ENCODE assay signal across 21 cellular contexts in the genomic region with DNA sequence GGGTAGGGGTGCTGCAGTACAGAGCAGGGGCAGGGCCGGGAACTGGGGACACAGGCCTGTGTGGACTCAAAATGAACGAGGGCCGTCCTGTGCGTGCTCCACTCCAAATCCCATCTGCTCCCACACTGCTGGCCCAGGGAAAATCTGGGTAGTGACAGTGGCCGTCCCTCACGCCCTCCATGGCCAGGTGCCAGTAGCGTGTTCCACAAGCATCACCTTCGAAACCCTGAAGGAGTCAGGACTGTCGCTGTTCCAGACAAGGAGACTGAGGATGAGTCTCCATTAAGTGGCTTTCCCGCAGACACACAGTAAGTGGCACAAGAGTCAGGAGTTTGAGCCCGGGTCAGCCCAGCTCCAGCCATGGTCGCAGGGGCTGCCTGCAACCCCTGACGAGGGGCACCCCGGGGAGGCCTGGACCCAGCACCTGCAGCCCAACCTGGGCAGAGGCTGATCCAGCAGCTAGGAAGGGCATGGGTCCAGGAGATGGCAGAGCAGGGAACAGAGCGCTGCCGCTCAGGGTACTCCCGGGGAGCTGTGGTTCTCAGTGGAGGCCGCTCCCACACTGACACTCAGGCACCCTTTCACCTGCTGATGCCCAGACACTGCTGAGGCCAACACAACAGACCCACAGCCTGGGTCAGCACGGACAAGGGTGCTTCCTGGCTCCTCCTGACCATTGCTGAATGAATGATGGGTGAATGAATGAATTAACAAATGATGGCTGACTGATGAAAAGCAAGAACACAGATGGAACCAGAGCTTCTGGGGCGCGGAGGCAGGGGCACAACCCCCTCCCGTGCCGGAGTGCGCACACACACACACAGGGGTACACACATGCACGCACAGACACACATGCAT. TPM values are rescaled to one million over a fixed set of nuclear protein-coding genes. Genes with fewer than 3 reads are reported as not detected.
A peak's percentile ranks its signal among the peaks of the same experiment; 100 is the strongest.
DNase-seq lines count a peak whose midpoint lies in the region; ATAC-seq, FAIRE-seq and TF ChIP-seq lines count a peak whose summit lies in the region.
"Had no signal": no experiment of that assay in that cellular context is flagged by ENCODE, and none has a peak within 500 bp of the region (broad histone marks: within the 10 kb centered on the region; RNA-seq: fewer than 3 reads in every experiment).

No MANE protein-coding gene starts in this region.

- H3K4me2 ChIP-seq in K562 (ENCODE audit: insufficient read depth, low read length) (no peak overlapping the region), HepG2 (ENCODE audit: low read depth, low read length) (no peak overlapping the region)

- CTCF ChIA-PET in K562 (lab: Yijun Ruan, JAX; ENCODE audit: low intra/inter-chr PET ratio) (no interaction called here), HepG2 (lab: Yijun Ruan, JAX; ENCODE audit: low intra/inter-chr PET ratio, low total read pairs) (no interaction called here)

- no peak for TF ChIP-seq RAD21 in K562 (CRISPR knock-in tag; conservative IDR thresholded peaks at IDR 0.05 in 1 of 2, IDR thresholded peaks at IDR 0.05 in 1 of 2)
- TF ChIP-seq RAD21 in HepG2 (CRISPR knock-in tag; IDR thresholded peaks at IDR 0.05), result no peak

- no peak for FAIRE-seq in K562 (lab: Jason Lieb, UNC)
- FAIRE-seq in HepG2 (lab: Jason Lieb, UNC), result no peak
- FAIRE-seq: GM12878 had no signal

- no TSS peak for BruUV-seq in K562 (replicated peaks; lab: Mats Ljungman, UMichigan)
- BruUV-seq in HepG2 (replicated peaks; lab: Mats Ljungman, UMichigan), result no TSS peak

- H2AFZ ChIP-seq in K562 (ENCODE audit: low read depth, low read length) (no peak overlapping the region), HepG2 (ENCODE audit: low read length) (no peak overlapping the region)

- H3K4me3 ChIP-seq in heart left ventricle (no peak overlapping the region), K562 (no peak overlapping the region), HepG2 (replicated peaks in 1 of 3; ENCODE audit: insufficient read depth in 1 of 3, low read depth in 2 of 3, low read length in 3 of 3) (no peak overlapping the region), sigmoid colon (no peak overlapping the region)
- H3K4me3 ChIP-seq: GM12878 had no signal

- TF ChIP-seq POLR2A in heart left ventricle (IDR thresholded peaks at IDR 0.05), result no peak
- no peak for TF ChIP-seq POLR2A in K562 (conservative IDR thresholded peaks at IDR 0.05)
- no peak for TF ChIP-seq POLR2A in HepG2 (IDR thresholded peaks at IDR 0.05; ENCODE audit: insufficient read depth in 1 of 2, low read depth in 2 of 2, low read length in 2 of 2)
- no peak for TF ChIP-seq POLR2A in sigmoid colon (IDR thresholded peaks at IDR 0.05)

- H4K20me1 ChIP-seq in K562 (replicated peaks; ENCODE audit: control insufficient read depth, insufficient read depth, low read length) (0 out of 2 replicates have a peak, but pooled peaks cover 11% of the 10 kb centered on the region), HepG2 (ENCODE audit: insufficient read depth, low read length) (no peaks in the 10 kb centered on the region)

- H3K27me3 ChIP-seq in heart left ventricle (no peaks in the 10 kb centered on the region), K562 (ENCODE audit: control insufficient read depth in 2 of 2, insufficient read depth in 2 of 2, low read length in 2 of 2) (peaks cover 2 to 36% of the 10 kb centered on the region in 2 experiments; a peak in 4 of 5 replicates), HepG2 (ENCODE audit: control insufficient read depth in 1 of 2, insufficient read depth in 2 of 2, low read length in 2 of 2) (no peaks in the 10 kb centered on the region), sigmoid colon (peaks cover 0 to 6% (median 0%) of the 10 kb centered on the region in 3 donors)

- POLR2A ChIA-PET in K562 (lab: Yijun Ruan, JAX) (interaction anchor here (0.5 to 0.9 kb wide), 2 partner anchors 17 to 19 kb away, joined by 3 read pairs; no protein-coding TSS in a partner anchor), HepG2 (lab: Yijun Ruan, JAX) (interaction anchor here (1.3 to 2.0 kb wide), 2 partner anchors 33 to 115 kb away, joined by 6 to 13 read pairs; no protein-coding TSS in a partner anchor)

- H3K27ac ChIP-seq in heart left ventricle, result peak overlapping the region in 10 of 12 donors; percentile 52 to 91 (median 81)
- H3K27ac ChIP-seq in K562 (ENCODE audit: extremely low read depth, low read depth, low read length), result no peak overlapping the region
- peak overlapping the region; percentile 55 for H3K27ac ChIP-seq in HepG2 (ENCODE audit: extremely low read length, insufficient read depth, low read length)
- H3K27ac ChIP-seq in sigmoid colon, result no peak overlapping the region
- H3K27ac ChIP-seq: C4-2B, HL-60 had no signal

- intact Hi-C loops in heart left ventricle (cut with DNase I) (loop anchor here in 4 of 10 donors (5.0 kb wide), 1 partner anchor 33 kb away; the partner anchor contains the start of gene IGF2 (in 4 of the 4)), Right ventricle myocardium inferior (cut with DNase I) (no loop called here), K562 (cut with micrococcal nuclease) (no loop called here), HepG2 (cut with micrococcal nuclease; ENCODE audit: unreplicated experiment) (no loop called here), sigmoid colon (cut with DNase I) (no loop called here)

- H3K9me3 ChIP-seq in heart left ventricle (no peaks in the 10 kb centered on the region), K562 (replicated peaks; ENCODE audit: control insufficient read depth, insufficient read depth, low read depth, low read length) (no peaks in the 10 kb centered on the region), HepG2 (ENCODE audit: low read length) (no peaks in the 10 kb centered on the region), sigmoid colon (no peaks in the 10 kb centered on the region)

- H3K9ac ChIP-seq in K562 (ENCODE audit: insufficient read depth in 1 of 2, low read depth in 2 of 2, low read length in 2 of 2), result no peak overlapping the region
- H3K9ac ChIP-seq in HepG2 (ENCODE audit: insufficient read depth, low read depth, low read length), result no peak overlapping the region

- peaks cover 7 to 44% (median 28%) of the 10 kb centered on the region in 12 donors for H3K4me1 ChIP-seq in heart left ventricle
- peaks cover 0 to 15% of the 10 kb centered on the region in 2 experiments; a peak in 1 of 5 replicates for H3K4me1 ChIP-seq in K562 (replicated peaks in 1 of 2; ENCODE audit: control insufficient read depth in 2 of 2, insufficient read depth in 2 of 2, low read length in 2 of 2)
- H3K4me1 ChIP-seq in HepG2 (ENCODE audit: insufficient read depth, low read length), result peaks cover 76% of the 10 kb centered on the region
- peaks cover 0 to 7% (median 0%) of the 10 kb centered on the region in 4 donors for H3K4me1 ChIP-seq in sigmoid colon

- in situ Hi-C loops in K562 (cut with MboI) (no loop called here), HepG2 (cut with HindIII; ENCODE audit: extremely low pct_ligation_motif_present, low pct_unique_long_range_greater_than_20kb) (no loop called here), KBM-7 (cut with MboI; ENCODE audit: low pct_unique_long_range_greater_than_20kb, low sequenced_read_pairs) (no loop called here)

- ATAC-seq in heart left ventricle (no peak), Right ventricle myocardium inferior (no peak), K562 (no peak), HepG2 (no peak)
- ATAC-seq: GM12878 had no signal

- H3K79me2 ChIP-seq in K562 (ENCODE audit: control insufficient read depth, insufficient read depth, low read length), result no peaks in the 10 kb centered on the region
- H3K79me2 ChIP-seq in HepG2 (ENCODE audit: insufficient read depth, low read length), result no peaks in the 10 kb centered on the region

- no peak for TF ChIP-seq EP300 in K562 (IDR thresholded peaks at IDR 0.05; ENCODE audit: low read length)
- no peak for TF ChIP-seq EP300 in HepG2 (IDR thresholded peaks at IDR 0.05; ENCODE audit: low read depth in 2 of 2, low read length in 2 of 2)
- no peak for TF ChIP-seq EP300 in HepG2 (CRISPR knock-in tag; IDR thresholded peaks at IDR 0.05; ENCODE audit: borderline replicate concordance)
- no peak for TF ChIP-seq EP300 in sigmoid colon (IDR thresholded peaks at IDR 0.05)

- no peak for TF ChIP-seq CTCF in heart left ventricle (IDR thresholded peaks at IDR 0.05)
- no peak for TF ChIP-seq CTCF in K562 (IDR thresholded peaks at IDR 0.05 in 2 of 3, conservative IDR thresholded peaks at IDR 0.05 in 1 of 3; ENCODE audit: insufficient read depth in 2 of 3, low read depth in 1 of 3, low read length in 3 of 3)
- no peak for TF ChIP-seq CTCF in HepG2 (CRISPR knock-in tag; IDR thresholded peaks at IDR 0.05)
- TF ChIP-seq CTCF in sigmoid colon (IDR thresholded peaks at IDR 0.05), result no peak

- WGBS in heart left ventricle, 4 donors, result 93 to 97% (median 95%) methylated on average over 12 to 25 of the region's 25 CpGs
- WGBS in K562 (ENCODE audit: insufficient coverage, low coverage, missing lambda C conversion rate), result under 1% methylated on average over 16 of the region's 25 CpGs
- WGBS in HepG2 (ENCODE audit: low lambda C conversion rate), result 98% methylated on average over 7 of the region's 25 CpGs
- WGBS in sigmoid colon, 2 donors, result 95 to 96% methylated on average over 25 of the region's 25 CpGs

- H3K9me1 ChIP-seq in K562 (ENCODE audit: control insufficient read depth, insufficient read depth, low read length), result no peaks in the 10 kb centered on the region

- H3K36me3 ChIP-seq in heart left ventricle, result no peaks in the 10 kb centered on the region
- no peaks in the 10 kb centered on the region for H3K36me3 ChIP-seq in K562 (ENCODE audit: control insufficient read depth, insufficient read depth, low read length)
- H3K36me3 ChIP-seq in HepG2 (replicated peaks in 1 of 2; ENCODE audit: control insufficient read depth in 1 of 2, insufficient read depth in 2 of 2, low read length in 2 of 2), result no peaks in the 10 kb centered on the region
- no peaks in the 10 kb centered on the region for H3K36me3 ChIP-seq in sigmoid colon

- DNase-seq in heart left ventricle, result peak in 1 of 5 donors; percentile 42
- DNase-seq in Right ventricle myocardium inferior (ENCODE audit: missing footprints), result no peak
- DNase-seq in K562 (ENCODE audit: extremely low read depth in 1 of 4, low spot score in 3 of 4), result no peak
- no peak for DNase-seq in HepG2 (ENCODE audit: low spot score)
- DNase-seq in sigmoid colon, result peak; percentile 55
- no peak for DNase-seq in KBM-7
- DNase-seq in T1000 (lab: John Stamatoyannopoulos, UW), result no peak
- no peak for DNase-seq in NCI-H2029 treated with DMSO at 0.1 percent for 48 hours (lab: John Stamatoyannopoulos, UW)
- DNase-seq: DMS 273 treated with DMSO at 0.1 percent for 48 hours, GDM1, HCEC 1CT, KG1, NCI-H1436, NCI-H2029, NCI-H2171 treated with DMSO at 0.1 percent for 48 hours, NCI-H446 treated with DMSO at 0.1 percent for 48 hours, NCI-H748 treated with DMSO at 0.1 percent for 48 hours, RPMI8226 had no signal

RNA-seq across cellular contexts. Expression of gene IGF2, which starts 35.3 kb away (rescaled TPM):
- total RNA-seq in heart left ventricle (100 to 1,000 TPM in 5 of 9 donors, 10 to 100 TPM in 4; 61.9 to 175 (median 102) TPM), Right ventricle myocardium inferior (80.9 TPM), K562 (2014; rRNA removed) (not detected in 2 replicates), K562 (2014; rRNA removed; fragmentation: Illumina TruSeq; extraction: Trizol) (not detected in 2 replicates), K562 (2015; rRNA removed; fragmentation: Illumina TruSeq; extraction: Trizol) (not detected in 2 replicates), K562 (2021) (0.16 and 0.67 TPM in 2 replicates), HepG2 (2016; rRNA removed; fragmentation: Illumina TruSeq; extraction: Trizol) (79.1 and 138 TPM in 2 replicates), sigmoid colon (10 to 100 TPM; 13.9 to 63.1 (median 27.0) TPM)
- polyA plus RNA-seq in heart left ventricle (10 to 100 TPM; 48.9 to 56.3 TPM), K562 (2011; rRNA removed) (not detected in 2 replicates), K562 (2014; fragmentation: Illumina TruSeq; extraction: Trizol) (not detected in 2 replicates), K562 (2014; fragmentation: Nextera tagmentation; extraction: Ambion mirVana) (not detected), K562 (2014; rRNA removed) (0.03 TPM in 1 of 2 replicates, not detected in the other), HepG2 (2011; rRNA removed) (254 and 379 TPM in 2 replicates), sigmoid colon (1 to 10 TPM; 1.6 to 7.8 (median 2.4) TPM)
- not detected in 2 replicates for total RNA-seq in K562 (2011; cell fraction: chromatin; rRNA removed; ENCODE audit: low replicate concordance)
- not detected in 2 replicates for total RNA-seq in K562 (2011; cell fraction: nucleolus; rRNA removed)
- not detected in 2 replicates for total RNA-seq in K562 (2011; cell fraction: nucleoplasm; rRNA removed)
- polyA plus RNA-seq in K562 (2011; cell fraction: cytosol; rRNA removed), result 0.01 TPM in 1 of 2 replicates, not detected in the other
- polyA plus RNA-seq in K562 (2011; cell fraction: nucleus; rRNA removed), result 0.03 TPM in 1 of 2 replicates, not detected in the other
- polyA plus RNA-seq in K562 (2012), result 0.03 and 0.04 TPM in 2 replicates
- 0.07 and 0.18 TPM in 2 replicates for polyA minus RNA-seq in K562 (2011; rRNA and poly(A)+ RNA removed)
- 5.3 TPM in 1 of 2 replicates, not detected in the other for polyA minus RNA-seq in K562 (2011; cell fraction: cytosol; rRNA and poly(A)+ RNA removed)
- not detected in 2 replicates for polyA minus RNA-seq in K562 (2011; cell fraction: nucleus; rRNA and poly(A)+ RNA removed)
- total RNA-seq in HepG2 (2016; cell fraction: cytosol; rRNA removed; fragmentation: Illumina TruSeq; extraction: Trizol; ENCODE audit: low read depth), result 150 and 154 TPM in 2 replicates
- total RNA-seq in HepG2 (2016; cell fraction: insoluble cytoplasmic fraction; rRNA removed; fragmentation: Illumina TruSeq; extraction: Trizol), result 71.0 and 125 TPM in 2 replicates
- total RNA-seq in HepG2 (2016; cell fraction: membrane; rRNA removed; fragmentation: Illumina TruSeq; extraction: Trizol), result 362 and 363 TPM in 2 replicates
- total RNA-seq in HepG2 (2016; cell fraction: nucleus; rRNA removed; fragmentation: Illumina TruSeq; extraction: Trizol), result 89.6 and 109 TPM in 2 replicates
- 454 and 616 TPM in 2 replicates for polyA plus RNA-seq in HepG2 (2011; cell fraction: cytosol; rRNA removed)
- polyA plus RNA-seq in HepG2 (2011; cell fraction: nucleus; rRNA removed), result 839 and 1,149 TPM in 2 replicates
- polyA plus RNA-seq in HepG2 (2012), result 4,210 and 4,559 TPM in 2 replicates
- 341 and 387 TPM in 2 replicates for polyA plus RNA-seq in HepG2 (2016; cell fraction: cytosol; fragmentation: Illumina TruSeq; extraction: Trizol; ENCODE audit: low read depth)
- polyA plus RNA-seq in HepG2 (2016; cell fraction: insoluble cytoplasmic fraction; fragmentation: Illumina TruSeq; extraction: Trizol; ENCODE audit: low read depth), result 1,191 and 1,950 TPM in 2 replicates
- polyA plus RNA-seq in HepG2 (2016; cell fraction: membrane; fragmentation: Illumina TruSeq; extraction: Trizol; ENCODE audit: low read depth), result 1,798 and 2,413 TPM in 2 replicates
- polyA plus RNA-seq in HepG2 (2016; cell fraction: nucleus; fragmentation: Illumina TruSeq; extraction: Trizol; ENCODE audit: insufficient read depth, low read depth), result 949 and 1,082 TPM in 2 replicates
- polyA minus RNA-seq in HepG2 (2011; rRNA and poly(A)+ RNA removed; ENCODE audit: low replicate concordance), result 0.19 and 781 TPM in 2 replicates
- polyA minus RNA-seq in HepG2 (2011; cell fraction: cytosol; rRNA and poly(A)+ RNA removed), result 811 and 1,353 TPM in 2 replicates
- polyA minus RNA-seq in HepG2 (2011; cell fraction: nucleus; rRNA and poly(A)+ RNA removed), result 170 and 248 TPM in 2 replicates
- polyA plus RNA-seq: GM12878 had no signal

RNA-seq across cellular contexts. Expression of gene INS, which starts 57.1 kb away (rescaled TPM):
- total RNA-seq in heart left ventricle (under 1 TPM in 1 of 9 donors, not detected in 8; 0.67 TPM), Right ventricle myocardium inferior (not detected), K562 (2014; rRNA removed) (not detected in 2 replicates), K562 (2014; rRNA removed; fragmentation: Illumina TruSeq; extraction: Trizol) (not detected in 2 replicates), K562 (2015; rRNA removed; fragmentation: Illumina TruSeq; extraction: Trizol) (not detected in 2 replicates), K562 (2021) (not detected in 2 replicates), HepG2 (2016; rRNA removed; fragmentation: Illumina TruSeq; extraction: Trizol) (not detected in 2 replicates), sigmoid colon (not detected)
- polyA plus RNA-seq in heart left ventricle (1 to 10 TPM in 1 of 2 donors, not detected in 1; 1.8 TPM), K562 (2011; rRNA removed) (not detected in 2 replicates), K562 (2014; fragmentation: Illumina TruSeq; extraction: Trizol) (not detected in 2 replicates), K562 (2014; fragmentation: Nextera tagmentation; extraction: Ambion mirVana) (not detected), K562 (2014; rRNA removed) (not detected in 2 replicates), HepG2 (2011; rRNA removed) (not detected in 2 replicates), sigmoid colon (10 to 100 TPM in 1 of 3 donors, under 1 TPM in 1, not detected in 1; 0.73 to 51.7 TPM)
- not detected in 2 replicates for total RNA-seq in K562 (2011; cell fraction: chromatin; rRNA removed; ENCODE audit: low replicate concordance)
- not detected in 2 replicates for total RNA-seq in K562 (2011; cell fraction: nucleolus; rRNA removed)
- not detected in 2 replicates for total RNA-seq in K562 (2011; cell fraction: nucleoplasm; rRNA removed)
- not detected in 2 replicates for polyA plus RNA-seq in K562 (2011; cell fraction: cytosol; rRNA removed)
- not detected in 2 replicates for polyA plus RNA-seq in K562 (2011; cell fraction: nucleus; rRNA removed)
- polyA plus RNA-seq in K562 (2012), result not detected in 2 replicates
- polyA minus RNA-seq in K562 (2011; rRNA and poly(A)+ RNA removed), result not detected in 2 replicates
- not detected in 2 replicates for polyA minus RNA-seq in K562 (2011; cell fraction: cytosol; rRNA and poly(A)+ RNA removed)
- not detected in 2 replicates for polyA minus RNA-seq in K562 (2011; cell fraction: nucleus; rRNA and poly(A)+ RNA removed)
- not detected in 2 replicates for total RNA-seq in HepG2 (2016; cell fraction: cytosol; rRNA removed; fragmentation: Illumina TruSeq; extraction: Trizol; ENCODE audit: low read depth)
- total RNA-seq in HepG2 (2016; cell fraction: insoluble cytoplasmic fraction; rRNA removed; fragmentation: Illumina TruSeq; extraction: Trizol), result not detected in 2 replicates
- total RNA-seq in HepG2 (2016; cell fraction: membrane; rRNA removed; fragmentation: Illumina TruSeq; extraction: Trizol), result not detected in 2 replicates
- not detected in 2 replicates for total RNA-seq in HepG2 (2016; cell fraction: nucleus; rRNA removed; fragmentation: Illumina TruSeq; extraction: Trizol)
- not detected in 2 replicates for polyA plus RNA-seq in HepG2 (2011; cell fraction: cytosol; rRNA removed)
- polyA plus RNA-seq in HepG2 (2011; cell fraction: nucleus; rRNA removed), result not detected in 2 replicates
- polyA plus RNA-seq in HepG2 (2012), result not detected in 2 replicates
- polyA plus RNA-seq in HepG2 (2016; cell fraction: cytosol; fragmentation: Illumina TruSeq; extraction: Trizol; ENCODE audit: low read depth), result not detected in 2 replicates
- polyA plus RNA-seq in HepG2 (2016; cell fraction: insoluble cytoplasmic fraction; fragmentation: Illumina TruSeq; extraction: Trizol; ENCODE audit: low read depth), result not detected in 2 replicates
- not detected in 2 replicates for polyA plus RNA-seq in HepG2 (2016; cell fraction: membrane; fragmentation: Illumina TruSeq; extraction: Trizol; ENCODE audit: low read depth)
- not detected in 2 replicates for polyA plus RNA-seq in HepG2 (2016; cell fraction: nucleus; fragmentation: Illumina TruSeq; extraction: Trizol; ENCODE audit: insufficient read depth, low read depth)
- polyA minus RNA-seq in HepG2 (2011; rRNA and poly(A)+ RNA removed; ENCODE audit: low replicate concordance), result not detected in 2 replicates
- polyA minus RNA-seq in HepG2 (2011; cell fraction: cytosol; rRNA and poly(A)+ RNA removed), result not detected in 2 replicates
- not detected in 2 replicates for polyA minus RNA-seq in HepG2 (2011; cell fraction: nucleus; rRNA and poly(A)+ RNA removed)
- total RNA-seq: GM12878 had no signal
- polyA plus RNA-seq: GM12878 had no signal

Comparison
In these comparisons a context has a peak if more than half of its experiments do, and no peak if none do; other contexts are left out.
1. H3K27ac ChIP-seq: peak in heart left ventricle (10 of 12) and HepG2 (single experiment); none in K562 (single experiment) and sigmoid colon (0 of 4).
2. RNA of gene IGF2, which starts 35.3 kb away (total RNA-seq): 61.9 to 175 TPM in heart left ventricle, 80.9 TPM in Right ventricle myocardium inferior (single experiment), 71.0 to 363 TPM in HepG2 and 13.9 to 63.1 TPM in sigmoid colon; 0.16 to 0.67 TPM in K562; every median in the first group is over 4 times any median in the second.